13 cellular contexts compared by ENCODE assay signal in genomic region chr13:99280166-99280565, GRCh38. TPM values are rescaled to one million over a fixed set of nuclear protein-coding genes. Genes with fewer than 3 reads are reported as not detected.
DNase-seq lines count a peak whose midpoint lies in the region; ATAC-seq and TF ChIP-seq lines count a peak whose summit lies in the region.
"Had no signal": no experiment of that assay in that cellular context is flagged by ENCODE, and none has a peak within 500 bp of the region (broad histone marks: within the 10 kb centered on the region; RNA-seq: fewer than 3 reads in every experiment).

No MANE protein-coding gene starts in this region.

- peak overlapping the region; percentile 100 for H3K27ac Mint-ChIP-seq in CD4-positive, alpha-beta T cell
- peak overlapping the region; percentile 9 for H3K27ac Mint-ChIP-seq in nephron progenitor cell

- no peaks in the 10 kb centered on the region for H3K27me3 Mint-ChIP-seq in CD4-positive, alpha-beta T cell
- peaks cover 5% of the 10 kb centered on the region for H3K27me3 Mint-ChIP-seq in nephron progenitor cell (ENCODE audit: low read depth, poor library complexity)

- intact Hi-C loops in CD4-positive, alpha-beta T cell (cut with DNase I, micrococcal nuclease), result no loop called here

- H3K4me3 ChIP-seq in MG63, result no peak overlapping the region
- no peak overlapping the region for H3K4me3 ChIP-seq in choroid plexus epithelial cell (ENCODE audit: low read depth, low read length)
- H3K4me3 ChIP-seq: tibial artery had no signal

- peak overlapping the region; percentile 72 for H3K4me3 Mint-ChIP-seq in CD4-positive, alpha-beta T cell
- H3K4me3 Mint-ChIP-seq in nephron progenitor cell, result no peak overlapping the region

- no peak overlapping the region for H3K27ac ChIP-seq in CD4-positive, alpha-beta T cell (ENCODE audit: low read depth, low read length)
- H3K27ac ChIP-seq: tibial artery had no signal

- no peaks in the 10 kb centered on the region for H3K27me3 ChIP-seq in CD4-positive, alpha-beta T cell (ENCODE audit: control insufficient read depth, insufficient read depth, low read length)
- no peaks in the 10 kb centered on the region for H3K27me3 ChIP-seq in MG63
- H3K27me3 ChIP-seq: tibial artery had no signal

- H3K36me3 Mint-ChIP-seq in CD4-positive, alpha-beta T cell (ENCODE audit: low read depth), result peaks cover 57% of the 10 kb centered on the region
- H3K36me3 Mint-ChIP-seq in nephron progenitor cell (ENCODE audit: low read depth), result peaks cover 32% of the 10 kb centered on the region

- H3K9me3 ChIP-seq in CD4-positive, alpha-beta T cell (ENCODE audit: control insufficient read depth, low read length), result no peaks in the 10 kb centered on the region
- H3K9me3 ChIP-seq in MG63, result no peaks in the 10 kb centered on the region
- H3K9me3 ChIP-seq: tibial artery had no signal

- no peak for ATAC-seq in CD4-positive, alpha-beta T cell (ENCODE audit: poor library complexity)
- ATAC-seq in HG02678 (IDR thresholded peaks at IDR 0.05; ENCODE audit: unreplicated experiment) (no peak), GM21367 (IDR thresholded peaks at IDR 0.05; ENCODE audit: unreplicated experiment) (no peak), GM19328 (IDR thresholded peaks at IDR 0.05; ENCODE audit: unreplicated experiment) (no peak), HG03378 (IDR thresholded peaks at IDR 0.05; ENCODE audit: unreplicated experiment) (no peak)

- peaks cover 97% of the 10 kb centered on the region for H3K4me1 Mint-ChIP-seq in CD4-positive, alpha-beta T cell (ENCODE audit: low read depth)
- peaks cover 13% of the 10 kb centered on the region for H3K4me1 Mint-ChIP-seq in nephron progenitor cell

- TF ChIP-seq CTCF in CD4-positive, alpha-beta T cell (IDR thresholded peaks at IDR 0.05), result no peak
- TF ChIP-seq CTCF in choroid plexus epithelial cell (conservative IDR thresholded peaks at IDR 0.05; ENCODE audit: low read depth, low read length) (no peak), nephron progenitor cell (IDR thresholded peaks at IDR 0.05) (no peak)

- no peak for DNase-seq in CD4-positive, alpha-beta T cell
- DNase-seq in MG63, result peak; percentile 37
- peak; percentile 10 for DNase-seq in choroid plexus epithelial cell (ENCODE audit: low read depth)
- no peak for DNase-seq in nephron progenitor cell
- DNase-seq: activated CD4-positive, alpha-beta T cell treated with anti-CD3 and anti-CD28 coated beads for 48 hours; cortex of kidney; NCI-H69; stimulated activated CD4-positive, alpha-beta T cell treated with anti-CD3 and anti-CD28 coated beads, Interleukin-12 subunit alpha, Interleukin-12 subunit beta, amount 100 ng/mL, for 4 hours; tibial artery had no signal

- POLR2A ChIA-PET in CD4-positive, alpha-beta T cell (lab: Charles Lee), result interaction anchor here (0.7 to 2.9 kb wide), 5 partner anchors 8 to 24 kb away, joined by 3 to 27 read pairs (median 4); no protein-coding TSS in a partner anchor

- peaks cover 6% of the 10 kb centered on the region; the same call in 1 of the 2 replicates for H3K36me3 ChIP-seq in MG63
- H3K36me3 ChIP-seq: tibial artery had no signal

- no peaks in the 10 kb centered on the region for H3K9me3 Mint-ChIP-seq in CD4-positive, alpha-beta T cell
- no peaks in the 10 kb centered on the region for H3K9me3 Mint-ChIP-seq in nephron progenitor cell

- CTCF ChIA-PET in CD4-positive, alpha-beta T cell (lab: Charles Lee), result interaction anchor here (1.2 to 1.8 kb wide), 2 partner anchors 11 to 157 kb away, joined by 4 to 7 read pairs; no protein-coding TSS in a partner anchor

RNA-seq across cellular contexts. Expression of gene GPR18, which starts 22.0 kb away (rescaled TPM):
- total RNA-seq in CD4-positive, alpha-beta T cell, result 10 to 100 TPM; 42.9 to 45.1 TPM
- total RNA-seq in MG63 (2014; rRNA removed; shearing (Covaris generic); ENCODE audit: low replicate concordance), result not detected in 2 replicates

RNA-seq across cellular contexts. Expression of gene GPR183, which starts 27.0 kb away (rescaled TPM):
- 100 to 1,000 TPM; 330 to 337 TPM for total RNA-seq in CD4-positive, alpha-beta T cell
- not detected in 2 replicates for total RNA-seq in MG63 (2014; rRNA removed; shearing (Covaris generic); ENCODE audit: low replicate concordance)

Comparison
In these comparisons a context has a peak if more than half of its experiments do, and no peak if none do; other contexts are left out.
1. DNase-seq: peak in MG63 (single experiment) and choroid plexus epithelial cell (single experiment); none in CD4-positive, alpha-beta T cell (0 of 10) and nephron progenitor cell (single experiment).
2. RNA of gene GPR18, which starts 22.0 kb away (total RNA-seq): 42.9 to 45.1 TPM in CD4-positive, alpha-beta T cell; not detected in MG63; every median in the first group is over 10 times any median in the second.
3. RNA of gene GPR183, which starts 27.0 kb away (total RNA-seq): 330 to 337 TPM in CD4-positive, alpha-beta T cell; not detected in MG63; every median in the first group is over 100 times any median in the second.